ENCODE assay signal across 8 cellular contexts in genomic region chr12:109475993-109476806, GRCh38. TPM values are rescaled to one million over a fixed set of nuclear protein-coding genes. Genes with fewer than 3 reads are reported as not detected.
DNase-seq lines count a peak whose midpoint lies in the region; ATAC-seq, FAIRE-seq and TF ChIP-seq lines count a peak whose summit lies in the region.

No MANE protein-coding gene starts in this region.

- intact Hi-C loops in A673 (cut with micrococcal nuclease; ENCODE audit: unreplicated experiment): loop anchor here (5.0 kb wide), 1 partner anchor 44 kb away; no protein-coding TSS in a partner anchor
- intact Hi-C loops in mucosa of descending colon (cut with DNase I, micrococcal nuclease): loop anchor here in 1 of 2 donors (5.0 kb wide), 1 partner anchor 44 kb away; no protein-coding TSS in a partner anchor

- TF ChIP-seq CTCF in A673 (conservative IDR thresholded peaks at IDR 0.05; ENCODE audit: low read depth, low read length) (no peak), bronchial epithelial cell (IDR thresholded peaks at IDR 0.05; ENCODE audit: insufficient read depth, low read length, severe bottlenecking) (no peak), mucosa of descending colon (IDR thresholded peaks at IDR 0.05) (no peak)

- H3K27me3 ChIP-seq in A673 (replicated peaks; ENCODE audit: insufficient read depth, low read depth, low read length, poor library complexity) (no peaks in the 10 kb centered on the region), HUES48 (ENCODE audit: control insufficient read depth, insufficient read depth, low read length) (no peaks in the 10 kb centered on the region), bronchial epithelial cell (ENCODE audit: control insufficient read depth, insufficient read depth, low read length) (no peaks in the 10 kb centered on the region)

- H3K27ac ChIP-seq in A673 (ENCODE audit: low read depth, low read length, poor library complexity, severe bottlenecking) (peak overlapping the region; percentile 99), HUES48 (ENCODE audit: low read depth, low read length) (peak overlapping the region; percentile 83)

- peak overlapping the region; percentile 89 for H3K4me3 ChIP-seq in A673 (ENCODE audit: low read depth, low read length, poor library complexity, severe bottlenecking)
- peak overlapping the region; percentile 86 for H3K4me3 ChIP-seq in HUES48 (ENCODE audit: low read depth, low read length)
- peak overlapping the region; percentile 62 for H3K4me3 ChIP-seq in bronchial epithelial cell (ENCODE audit: low read depth, low read length)
- peak overlapping the region; percentile 58 for H3K4me3 ChIP-seq in mucosa of descending colon

- POLR2A ChIA-PET in A673 (lab: Charles Lee; ENCODE audit: low non-redundant PET): no interaction called here

- TSS peak; percentile 64 for BruUV-seq in A673 (replicated peaks; lab: Mats Ljungman, UMichigan)

- ATAC-seq in mucosa of descending colon (peak; percentile 18), GM19035 (IDR thresholded peaks at IDR 0.05; ENCODE audit: unreplicated experiment) (no peak), GM19397 (IDR thresholded peaks at IDR 0.05; ENCODE audit: unreplicated experiment) (no peak), HG03439 (IDR thresholded peaks at IDR 0.05; ENCODE audit: unreplicated experiment) (no peak)

- H3K4me1 ChIP-seq in A673 (ENCODE audit: insufficient read depth, low read length, poor library complexity, severe bottlenecking) (peaks cover 17% of the 10 kb centered on the region), HUES48 (ENCODE audit: control insufficient read depth, insufficient read depth, low read length) (peaks cover 16% of the 10 kb centered on the region), mucosa of descending colon (ENCODE audit: low read depth) (peaks cover 26% of the 10 kb centered on the region)

- H3K9ac ChIP-seq in HUES48 (ENCODE audit: low read depth, low read length): peak overlapping the region; percentile 79

- DNase-seq in A673 (ENCODE audit: low spot score) (no peak), bronchial epithelial cell (ENCODE audit: low read depth) (peak; percentile 17), mucosa of descending colon (peak in 2 of 3 donors; percentile 32 to 47), frontal cortex (ENCODE audit: low spot score in 2 of 2) (no peak)

- CTCF ChIA-PET in A673 (lab: Charles Lee): no interaction called here

- H3K9me3 ChIP-seq in A673 (ENCODE audit: low read depth, low read length, poor library complexity, severe bottlenecking) (no peaks in the 10 kb centered on the region), HUES48 (ENCODE audit: control insufficient read depth, insufficient read depth, low read length) (no peaks in the 10 kb centered on the region), mucosa of descending colon (no peaks in the 10 kb centered on the region)

- no peak for FAIRE-seq in bronchial epithelial cell (lab: Jason Lieb, UNC)
- no peak for FAIRE-seq in frontal cortex (lab: Jason Lieb, UNC)

- no peaks in the 10 kb centered on the region for H3K36me3 ChIP-seq in A673 (ENCODE audit: insufficient read depth, low read length, poor library complexity, severe bottlenecking)
- H3K36me3 ChIP-seq in HUES48 (ENCODE audit: control insufficient read depth, insufficient read depth, low read length): peaks cover 19% of the 10 kb centered on the region
- H3K36me3 ChIP-seq in bronchial epithelial cell (ENCODE audit: control insufficient read depth, insufficient read depth, low read length): peaks cover 3% of the 10 kb centered on the region
- H3K36me3 ChIP-seq in mucosa of descending colon (ENCODE audit: low read depth): no peaks in the 10 kb centered on the region

RNA-seq across cellular contexts. Expression of gene KCTD10, which starts 0.9 kb away (rescaled TPM):
- total RNA-seq in A673 (2021): 54.5 and 55.2 TPM in 2 replicates
- 20.8 and 22.9 TPM in 2 replicates for total RNA-seq in bronchial epithelial cell
- 10 to 100 TPM; 81.1 to 86.3 (median 86.0) TPM for total RNA-seq in mucosa of descending colon
- total RNA-seq in frontal cortex: 42.8 TPM

RNA-seq across cellular contexts. Expression of gene UBE3B, which starts 1.2 kb away (rescaled TPM):
- total RNA-seq in A673 (2021) (29.2 and 31.7 TPM in 2 replicates), bronchial epithelial cell (32.4 and 32.6 TPM in 2 replicates), mucosa of descending colon (10 to 100 TPM; 52.5 to 62.3 (median 54.6) TPM), frontal cortex (15.5 TPM)

Comparison
In these comparisons a context has a peak if more than half of its experiments do, and no peak if none do; other contexts are left out.
1. DNase-seq: peak in bronchial epithelial cell (single experiment) and mucosa of descending colon (2 of 3); none in A673 (single experiment) and frontal cortex (0 of 2).
2. Peak in every context shown above with its lines, with median percentiles within 50 percentile points of each other: H3K4me3 ChIP-seq.